In the genomic region with DNA sequence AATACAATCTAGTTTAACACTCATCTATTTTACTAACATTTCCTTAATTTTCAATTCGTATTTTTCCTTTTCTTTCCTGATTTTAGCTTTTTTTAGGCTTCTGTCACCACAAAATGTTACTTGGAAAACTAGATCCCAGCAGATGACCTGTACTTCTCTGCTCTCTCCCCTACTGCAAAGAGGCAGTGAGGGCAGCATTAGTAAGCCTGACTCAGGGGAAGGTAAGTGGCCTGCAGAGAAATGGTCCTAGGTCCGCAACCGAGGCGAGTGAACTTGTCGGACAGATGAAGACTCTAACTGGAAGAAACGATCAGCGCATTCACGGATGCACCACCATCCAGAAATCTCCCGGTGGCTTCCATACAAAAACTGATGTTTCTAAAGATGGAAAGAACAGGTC, we compare ENCODE assay signal across 8 cellular contexts. TPM values are rescaled to one million over a fixed set of nuclear protein-coding genes. Genes with fewer than 3 reads are reported as not detected.
DNase-seq lines count a peak whose midpoint lies in the region; ATAC-seq and TF ChIP-seq lines count a peak whose summit lies in the region.

No MANE protein-coding gene starts in this region.

- ATAC-seq in HG02759 (IDR thresholded peaks at IDR 0.05; ENCODE audit: unreplicated experiment), result no peak
- ATAC-seq in GM18505 (IDR thresholded peaks at IDR 0.05; ENCODE audit: unreplicated experiment), result no peak

- peaks cover 32% of the 10 kb centered on the region for H3K4me1 Mint-ChIP-seq in T-helper 2 cell treated with Interferon-gamma antibody and Interleukin-4, amounts not matched to agents 5 μg/mL and 100 μg/mL, for 36 hours (ENCODE audit: low read depth)

- no peaks in the 10 kb centered on the region for H3K9me3 Mint-ChIP-seq in T-helper 2 cell treated with Interferon-gamma antibody and Interleukin-4, amounts not matched to agents 5 μg/mL and 100 μg/mL, for 36 hours

- H3K27ac ChIP-seq in temporal lobe (ENCODE audit: low read depth, low read length), result peak overlapping the region; percentile 85

- H3K4me3 ChIP-seq in adipocyte (ENCODE audit: low read length), result peak overlapping the region; percentile 74

- H3K4me3 Mint-ChIP-seq in T-helper 2 cell treated with Interferon-gamma antibody and Interleukin-4, amounts not matched to agents 5 μg/mL and 100 μg/mL, for 36 hours, result peak overlapping the region; percentile 28

- H3K27me3 Mint-ChIP-seq in T-helper 2 cell treated with Interferon-gamma antibody and Interleukin-4, amounts not matched to agents 5 μg/mL and 100 μg/mL, for 36 hours (ENCODE audit: low read depth), result no peaks in the 10 kb centered on the region

- DNase-seq in T-helper 2 cell treated with Interferon-gamma antibody and Interleukin-4, amounts not matched to agents 5 μg/mL and 100 μg/mL, for 36 hours (ENCODE audit: low spot score), result no peak
- no peak for DNase-seq in T-helper 2 cell
- DNase-seq in adipocyte (ENCODE audit: low read depth), result peak; percentile 42
- peak; percentile 40 for DNase-seq in kidney tubule cell (ENCODE audit: low spot score)
- no peak for DNase-seq in NCI-H1930 (lab: John Stamatoyannopoulos, UW)

- no peaks in the 10 kb centered on the region for H3K9me3 ChIP-seq in adipocyte (ENCODE audit: control insufficient read depth, low read length)

- H3K4me1 ChIP-seq in adipocyte (ENCODE audit: control insufficient read depth, insufficient read depth, low read length), result peaks cover 58% of the 10 kb centered on the region

- no peaks in the 10 kb centered on the region for H3K27me3 ChIP-seq in adipocyte (replicated peaks; ENCODE audit: control insufficient read depth, insufficient read depth, low read length)

- peaks cover 54% of the 10 kb centered on the region for H3K36me3 ChIP-seq in adipocyte (ENCODE audit: control insufficient read depth, insufficient read depth, low read length, severe bottlenecking)

- peak overlapping the region; percentile 84 for H3K9ac ChIP-seq in adipocyte (ENCODE audit: low read length)

- H3K27ac Mint-ChIP-seq in T-helper 2 cell treated with Interferon-gamma antibody and Interleukin-4, amounts not matched to agents 5 μg/mL and 100 μg/mL, for 36 hours, result peak overlapping the region; percentile 96

- peaks cover 38% of the 10 kb centered on the region for H3K36me3 Mint-ChIP-seq in T-helper 2 cell treated with Interferon-gamma antibody and Interleukin-4, amounts not matched to agents 5 μg/mL and 100 μg/mL, for 36 hours (ENCODE audit: low read depth)

- no peak for TF ChIP-seq POLR2A in GM18505 (IDR thresholded peaks at IDR 0.05; ENCODE audit: borderline replicate concordance, extremely low read depth, insufficient read depth, insufficient read length)

RNA-seq across cellular contexts. Expression of a gene that starts 20.4 kb away (rescaled TPM):
- 36.4 TPM for total RNA-seq in temporal lobe

RNA-seq across cellular contexts. Expression of a gene that starts 20.6 kb away (rescaled TPM):
- 7.1 TPM for total RNA-seq in temporal lobe

RNA-seq across cellular contexts. Expression of a gene that starts 33.2 kb away (rescaled TPM):
- 7.4 TPM for total RNA-seq in temporal lobe

RNA-seq across cellular contexts. Expression of a gene that starts 33.4 kb away (rescaled TPM):
- total RNA-seq in temporal lobe, result 12.0 TPM

Comparison
In these comparisons a context has a peak if more than half of its experiments do, and no peak if none do; other contexts are left out.
1. DNase-seq: peak in adipocyte (single experiment) and kidney tubule cell (single experiment); none in T-helper 2 cell treated with Interferon-gamma antibody and Interleukin-4, amounts not matched to agents 5 μg/mL and 100 μg/mL, for 36 hours (single experiment), T-helper 2 cell (0 of 5) and NCI-H1930 (0 of 2).